ENCODE assay signal across 8 cellular contexts in genomic region chr13:30572859-30573275, GRCh38. TPM values are rescaled to one million over a fixed set of nuclear protein-coding genes. Genes with fewer than 3 reads are reported as not detected.
DNase-seq lines count a peak whose midpoint lies in the region; ATAC-seq and TF ChIP-seq lines count a peak whose summit lies in the region.

No MANE protein-coding gene starts in this region.

- H3F3A ChIP-seq in GM23338 (replicated peaks; ENCODE audit: low read depth): no peaks in the 10 kb centered on the region

- H3K9me3 Mint-ChIP-seq in GM23338 (no peaks in the 10 kb centered on the region), MCF 10A (ENCODE audit: unreplicated experiment) (no peaks in the 10 kb centered on the region)

- intact Hi-C loops in MCF 10A (cut with micrococcal nuclease): loop anchor here (5.0 kb wide), 5 partner anchors 106 to 431 kb away; partner anchors contain the start of gene HMGB1
- intact Hi-C loops in left colon (cut with DNase I, micrococcal nuclease): loop anchor here in 1 of 2 donors (10.0 kb wide), 1 partner anchor 108 kb away; the partner anchor contains the start of gene HMGB1

- no peaks in the 10 kb centered on the region for H3K79me2 ChIP-seq in GM23338 (replicated peaks; ENCODE audit: insufficient read depth)

- H3K4me1 ChIP-seq in GM23338 (ENCODE audit: insufficient read depth) (no peaks in the 10 kb centered on the region), thoracic aorta (ENCODE audit: control insufficient read depth in 1 of 2, low read depth in 2 of 2) (peaks cover 3 to 22% of the 10 kb centered on the region in 2 donors)

- no peak overlapping the region for H3K27ac Mint-ChIP-seq in GM23338
- peak overlapping the region; percentile 89 for H3K27ac Mint-ChIP-seq in MCF 10A (ENCODE audit: low read depth, unreplicated experiment)

- H3K27ac ChIP-seq in GM23338 (ENCODE audit: low read depth) (no peak overlapping the region), thoracic aorta (no peak overlapping the region)

- no peaks in the 10 kb centered on the region for H3K36me3 ChIP-seq in GM23338 (ENCODE audit: insufficient read depth)
- H3K36me3 ChIP-seq in thoracic aorta: no peaks in the 10 kb centered on the region

- H2AFZ ChIP-seq in GM23338: peak overlapping the region; percentile 30; the same call in 1 of the 2 replicates

- no peak overlapping the region for H3K4me2 ChIP-seq in GM23338

- ATAC-seq in GM23338 (peak; percentile 78), left colon (peak; percentile 75), thoracic aorta (ENCODE audit: insufficient number of reproducible peaks, low FRiP score, low read depth) (no peak)

- H3K36me3 Mint-ChIP-seq in GM23338 (ENCODE audit: low read depth): no peaks in the 10 kb centered on the region
- no peaks in the 10 kb centered on the region for H3K36me3 Mint-ChIP-seq in MCF 10A (ENCODE audit: insufficient read depth, unreplicated experiment)

- H3K4me3 Mint-ChIP-seq in GM23338 (no peak overlapping the region), MCF 10A (ENCODE audit: unreplicated experiment) (peak overlapping the region; percentile 68)

- no peaks in the 10 kb centered on the region for H4K20me1 ChIP-seq in GM23338 (replicated peaks; ENCODE audit: insufficient read depth)

- H3K27me3 Mint-ChIP-seq in GM23338 (ENCODE audit: insufficient read depth, low read depth, poor library complexity): no peaks in the 10 kb centered on the region
- no peaks in the 10 kb centered on the region for H3K27me3 Mint-ChIP-seq in MCF 10A (ENCODE audit: insufficient read depth, unreplicated experiment)

- CTCF ChIA-PET in MCF 10A (lab: Yijun Ruan, JAX): interaction anchor here (0.8 to 1.4 kb wide), 5 partner anchors 12 to 441 kb away, joined by 3 to 9 read pairs (median 4); no protein-coding TSS in a partner anchor

- DNase-seq in NOMO-1 (lab: John Stamatoyannopoulos, UW; ENCODE audit: unreplicated experiment in 2 of 2): peak; percentile 27 to 64
- no peak for DNase-seq in NOMO-1 treated with dmso at 0.1 percent for 144 hours (lab: John Stamatoyannopoulos, UW; ENCODE audit: unreplicated experiment)
- DNase-seq in GM23338 (ENCODE audit: low spot score): peak; percentile 47
- peak; percentile 18 for DNase-seq in NCI-H748 treated with DMSO at 0.1 percent for 48 hours (lab: John Stamatoyannopoulos, UW)
- DNase-seq in MCF 10A (ENCODE audit: unreplicated experiment): peak; percentile 54
- DNase-seq in left colon: no peak
- no peak for DNase-seq in thoracic aorta (ENCODE audit: low spot score)
- DNase-seq in stimulated activated naive CD4-positive, alpha-beta T cell treated with Interleukin-2 at 50 U/mL for 16 hours (lab: John Stamatoyannopoulos, UW): no peak

- TF ChIP-seq CTCF in GM23338 (conservative IDR thresholded peaks at IDR 0.05; ENCODE audit: low read depth in 2 of 2): peak; percentile 29 to 53; a peak in 3 of 4 replicates
- TF ChIP-seq CTCF in MCF 10A (IDR thresholded peaks at IDR 0.05; ENCODE audit: unreplicated experiment): peak; percentile 24
- TF ChIP-seq CTCF in thoracic aorta (IDR thresholded peaks at IDR 0.05): peak; percentile 10

- POLR2A ChIA-PET in MCF 10A (lab: Yijun Ruan, JAX): interaction anchor here (0.6 to 5.6 kb wide), 7 partner anchors 9 to 815 kb away, joined by 3 to 43 read pairs (median 4); partner anchors contain the start of genes UBE2L5 and USPL1

- H3K27me3 ChIP-seq in GM23338 (ENCODE audit: insufficient read depth) (no peaks in the 10 kb centered on the region), thoracic aorta (replicated peaks; ENCODE audit: insufficient read depth) (no peaks in the 10 kb centered on the region)

- H3K9me2 ChIP-seq in GM23338 (ENCODE audit: insufficient read depth): no peaks in the 10 kb centered on the region

- H3K9me3 ChIP-seq in thoracic aorta: no peaks in the 10 kb centered on the region

- H3K4me3 ChIP-seq in GM23338 (no peak overlapping the region), thoracic aorta (peak overlapping the region; percentile 74)

- H3K4me1 Mint-ChIP-seq in GM23338 (peaks cover 14% of the 10 kb centered on the region), MCF 10A (ENCODE audit: insufficient read depth, unreplicated experiment) (peaks cover 38% of the 10 kb centered on the region)

- BruUV-seq in MCF 10A (replicated peaks; lab: Mats Ljungman, UMichigan): no TSS peak

TF ChIP-seq in GM23338, 12 proteins besides CTCF, POLR2A, EP300 and RAD21:
- TF ChIP-seq POLR2AphosphoS5 (IDR thresholded peaks at IDR 0.05; ENCODE audit: low read depth) (no peak), ETS1 (IDR thresholded peaks at IDR 0.05) (no peak), NANOG (IDR thresholded peaks at IDR 0.05; ENCODE audit: borderline replicate concordance) (no peak), JUNB (IDR thresholded peaks at IDR 0.05; ENCODE audit: unreplicated experiment) (no peak), STAT1 (IDR thresholded peaks at IDR 0.05; ENCODE audit: unreplicated experiment) (no peak), EZH2 (IDR thresholded peaks at IDR 0.05; ENCODE audit: low read depth, unreplicated experiment) (no peak), EZH2phosphoT487 (IDR thresholded peaks at IDR 0.05; ENCODE audit: unreplicated experiment) (no peak), ZNF331 (CRISPR knock-in tag; IDR thresholded peaks at IDR 0.05; ENCODE audit: low read depth) (no peak)

RNA-seq across cellular contexts. Expression of gene USPL1, which starts 44.9 kb away (rescaled TPM):
- total RNA-seq in GM23338 (2014; rRNA removed; shearing (Covaris generic)): 17.9 and 24.1 TPM in 2 replicates
- polyA plus RNA-seq in GM23338 (2016; fragmentation: Nextera tagmentation; extraction: Ambion mirVana): 9.4 and 12.4 TPM in 2 replicates
- total RNA-seq in MCF 10A (2022): 9.8 and 11.8 TPM in 2 replicates
- total RNA-seq in left colon: 10 to 100 TPM in 1 of 2 donors, 1 to 10 TPM in 1; 9.4 to 10.3 TPM
- 10 to 100 TPM; 20.7 to 25.3 TPM for total RNA-seq in thoracic aorta

Comparison
In these comparisons a context has a peak if more than half of its experiments do, and no peak if none do; other contexts are left out.
1. DNase-seq: peak in NOMO-1 (2 of 2), GM23338 (single experiment), NCI-H748 treated with DMSO at 0.1 percent for 48 hours (single experiment) and MCF 10A (single experiment); none in NOMO-1 treated with dmso at 0.1 percent for 144 hours (single experiment), left colon (0 of 2), thoracic aorta (single experiment) and stimulated activated naive CD4-positive, alpha-beta T cell treated with Interleukin-2 at 50 U/mL for 16 hours (single experiment).
2. Peak in every context shown above with its lines, with median percentiles within 50 percentile points of each other: CTCF ChIP-seq.